In genomic region chr5:172774561-172775271, GRCh38 we compare ENCODE assay signal across 1 cellular context.
A peak's percentile ranks its signal among the peaks of the same experiment; 100 is the strongest.
TF ChIP-seq lines count a peak whose summit lies in the region.

No MANE protein-coding gene starts in this region.

TF ChIP-seq in HepG2, 621 proteins besides CTCF, POLR2A, EP300 and RAD21:
- TF ChIP-seq ZSCAN29 (CRISPR knock-in tag; conservative IDR thresholded peaks at IDR 0.05) = no peak; the same call in 1 of the 2 replicates
- TF ChIP-seq ZNF512B (CRISPR knock-in tag; IDR thresholded peaks at IDR 0.05; ENCODE audit: borderline replicate concordance) = 0 out of 2 replicates have a peak, but pooled peaks have one; percentile 15
- no peak for TF ChIP-seq ARNT2 (CRISPR knock-in tag; IDR thresholded peaks at IDR 0.05; ENCODE audit: low read depth)
- no peak for TF ChIP-seq ZNF790 (CRISPR knock-in tag; IDR thresholded peaks at IDR 0.05; ENCODE audit: borderline replicate concordance)
- TF ChIP-seq ZKSCAN1 (IDR thresholded peaks at IDR 0.05; ENCODE audit: low read length) = peak; percentile 87
- no peak for TF ChIP-seq HNF4G (IDR thresholded peaks at IDR 0.05; ENCODE audit: borderline replicate concordance, low read depth, low read length)
- no peak for TF ChIP-seq HNF4G (CRISPR knock-in tag; IDR thresholded peaks at IDR 0.05; ENCODE audit: borderline replicate concordance, low read depth)
- TF ChIP-seq PCBP2 (optimal IDR thresholded peaks at IDR 0.05; ENCODE audit: low read depth, low read length, poor library complexity, severe bottlenecking) = no peak
- TF ChIP-seq SALL2 (CRISPR knock-in tag; IDR thresholded peaks at IDR 0.05) = 0 out of 2 replicates have a peak, but pooled peaks have one; percentile 18
